ENCODE assay signal across 12 cellular contexts in the genomic region with DNA sequence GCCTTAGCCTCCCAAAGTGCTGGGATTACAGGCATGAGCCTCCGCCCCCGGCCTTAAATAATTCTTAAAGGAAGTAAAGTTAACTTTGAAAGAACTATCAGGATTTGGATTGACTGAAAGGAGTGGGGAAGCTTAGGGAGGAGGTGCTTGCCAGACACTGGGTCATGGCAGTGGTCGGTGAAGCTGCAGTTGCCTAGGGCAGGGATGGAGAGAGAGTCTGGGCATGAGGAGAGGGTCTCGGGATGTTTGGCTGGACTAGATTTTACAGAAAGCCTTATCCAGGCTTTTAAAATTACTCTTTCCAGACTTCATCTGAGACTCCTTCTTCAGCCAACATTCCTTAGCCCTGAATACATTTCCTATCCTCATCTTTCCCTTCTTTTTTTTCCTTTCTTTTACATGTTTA. TPM values are rescaled to one million over a fixed set of nuclear protein-coding genes. Genes with fewer than 3 reads are reported as not detected.
DNase-seq lines count a peak whose midpoint lies in the region; ATAC-seq, FAIRE-seq and TF ChIP-seq lines count a peak whose summit lies in the region.
"Had no signal": no experiment of that assay in that cellular context is flagged by ENCODE, and none has a peak within 500 bp of the region (broad histone marks: within the 10 kb centered on the region; RNA-seq: fewer than 3 reads in every experiment).

No MANE protein-coding gene starts in this region.

- peak overlapping the region; percentile 100 for H4K8ac ChIP-seq in trophoblast cell (ENCODE audit: low read depth, low read length)

- H3K4ac ChIP-seq in trophoblast cell (ENCODE audit: low read depth, low read length), result peak overlapping the region; percentile 100

- TF ChIP-seq CTCF in A549 (IDR thresholded peaks at IDR 0.05) (no peak), WI38 (IDR thresholded peaks at IDR 0.05; ENCODE audit: low read depth, low read length) (no peak), fibroblast of the aortic adventitia (IDR thresholded peaks at IDR 0.05; ENCODE audit: insufficient read depth, low read length) (no peak)

- H3K9me3 ChIP-seq in A549 (no peaks in the 10 kb centered on the region; the same call in 2 of the 3 replicates), trophoblast cell (ENCODE audit: insufficient read depth, low read depth, low read length) (no peaks in the 10 kb centered on the region)
- H3K9me3 ChIP-seq: neutrophil had no signal

- TF ChIP-seq POLR2A in A549 (IDR thresholded peaks at IDR 0.05; ENCODE audit: low read length), result no peak

- peaks cover 8% of the 10 kb centered on the region for H3K79me2 ChIP-seq in trophoblast cell (ENCODE audit: control insufficient read depth, insufficient read depth, low read length, poor library complexity)

- peak overlapping the region; percentile 100 for H2AK5ac ChIP-seq in trophoblast cell (ENCODE audit: low read length)

- CTCF ChIA-PET in A549 (lab: Yijun Ruan, JAX), result interaction anchor here (1.5 to 1.6 kb wide), 2 partner anchors 11 to 15 kb away, joined by 3 to 8 read pairs; no protein-coding TSS in a partner anchor

- DNase-seq in A549 (ENCODE audit: low read depth in 1 of 2, low spot score in 1 of 2) (no peak), fibroblast of the aortic adventitia (ENCODE audit: low read depth) (no peak), trophoblast cell (no peak), NCI-H2227 treated with DMSO at 0.1 percent for 48 hours (lab: John Stamatoyannopoulos, UW) (no peak), OCI-M2 (lab: John Stamatoyannopoulos, UW; ENCODE audit: unreplicated experiment) (no peak), islet precursor cell (no peak)
- DNase-seq: Kasumi-1, NCI-H69 had no signal

- no peak for ATAC-seq in A549
- no peak for ATAC-seq in HG02885 (IDR thresholded peaks at IDR 0.05; ENCODE audit: poor library complexity, unreplicated experiment)

- peaks cover 43% of the 10 kb centered on the region for H3K79me1 ChIP-seq in trophoblast cell (ENCODE audit: low read length)

- peak overlapping the region; percentile 94 for H3K4me2 ChIP-seq in A549
- peak overlapping the region; percentile 2 for H3K4me2 ChIP-seq in trophoblast cell (ENCODE audit: low read length)

- peak overlapping the region; percentile 100 for H4K91ac ChIP-seq in trophoblast cell (ENCODE audit: low read depth, low read length)

- TF ChIP-seq EP300 in A549 (IDR thresholded peaks at IDR 0.05), result no peak

- H3K4me1 ChIP-seq in A549, result peaks cover 53% of the 10 kb centered on the region
- H3K4me1 ChIP-seq in trophoblast cell (ENCODE audit: control insufficient read depth in 1 of 2, insufficient read depth in 2 of 2, low read length in 2 of 2), result peaks cover 23 to 24% of the 10 kb centered on the region in 2 experiments

- no peaks in the 10 kb centered on the region for H3K27me3 ChIP-seq in trophoblast cell (ENCODE audit: insufficient read depth, low read length)
- H3K27me3 ChIP-seq: cardiac muscle cell, neutrophil had no signal

- POLR2A ChIA-PET in A549 (lab: Yijun Ruan, JAX), result interaction anchor here (0.6 to 1.9 kb wide), 12 partner anchors 8 to 1121 kb away, joined by 3 to 15 read pairs (median 6); a partner anchor contains a TSS

- peak overlapping the region; percentile 100 for H2BK12ac ChIP-seq in trophoblast cell (ENCODE audit: low read length)

- H3K4me3 ChIP-seq in A549 (peak overlapping the region; percentile 75), WI38 (ENCODE audit: low read depth, low read length) (peak overlapping the region; percentile 80), fibroblast of the aortic adventitia (ENCODE audit: low read depth, low read length) (peak overlapping the region; percentile 87), trophoblast cell (ENCODE audit: low read depth, low read length) (no peak overlapping the region)
- H3K4me3 ChIP-seq: cardiac muscle cell had no signal

- H3K36me3 ChIP-seq in trophoblast cell (ENCODE audit: control insufficient read depth in 1 of 2, insufficient read depth in 2 of 2, low read length in 2 of 2), result peaks cover 1 to 4% of the 10 kb centered on the region in 2 experiments
- H3K36me3 ChIP-seq: cardiac muscle cell, neutrophil had no signal

- no peak for TF ChIP-seq RAD21 in A549 (conservative IDR thresholded peaks at IDR 0.05 in 1 of 2, IDR thresholded peaks at IDR 0.05 in 1 of 2)

- H2BK120ac ChIP-seq in trophoblast cell (ENCODE audit: insufficient read depth, low read length, poor library complexity), result peak overlapping the region; percentile 100

- H3K14ac ChIP-seq in trophoblast cell (ENCODE audit: low read length), result peak overlapping the region; percentile 100

- peak overlapping the region; percentile 98 for H4K12ac ChIP-seq in trophoblast cell (ENCODE audit: low read depth, low read length)

- FAIRE-seq in A549 (lab: Jason Lieb, UNC), result no peak

- H3K18ac ChIP-seq in trophoblast cell (ENCODE audit: low read length), result peak overlapping the region; percentile 100

- no peak overlapping the region for H3K23ac ChIP-seq in trophoblast cell (ENCODE audit: low read length)

- WGBS in A549 (ENCODE audit: missing lambda C conversion rate), result 4% methylated on average over 4 of the region's 4 CpGs
- WGBS in trophoblast cell (ENCODE audit: extremely low coverage, insufficient coverage, insufficient read length), result no CpG with 5 or more reads among the region's 4 CpGs

- peak overlapping the region; percentile 87 for H2AFZ ChIP-seq in trophoblast cell (ENCODE audit: insufficient read depth, low read length, poor library complexity)

- peak overlapping the region; percentile 100 for H3K27ac ChIP-seq in A549
- H3K27ac ChIP-seq in trophoblast cell (ENCODE audit: low read depth, low read length), result peak overlapping the region; percentile 100
- H3K27ac ChIP-seq: cardiac muscle cell, neutrophil had no signal

- peak overlapping the region; percentile 100 for H2BK5ac ChIP-seq in trophoblast cell (ENCODE audit: low read depth, low read length, poor library complexity)

- H3K9ac ChIP-seq in trophoblast cell (ENCODE audit: low read length), result no peak overlapping the region

TF ChIP-seq in A549, 52 proteins besides CTCF, POLR2A, EP300 and RAD21:
- TF ChIP-seq ZNF302 (CRISPR knock-in tag; IDR thresholded peaks at IDR 0.05) (no peak), HEYL (CRISPR knock-in tag; IDR thresholded peaks at IDR 0.05) (no peak), MYC (IDR thresholded peaks at IDR 0.05; ENCODE audit: borderline replicate concordance, low read length) (no peak), EHF (CRISPR knock-in tag; IDR thresholded peaks at IDR 0.05) (no peak), HDAC2 (IDR thresholded peaks at IDR 0.05) (no peak), MAZ (IDR thresholded peaks at IDR 0.05; ENCODE audit: borderline replicate concordance, low read depth, low read length) (no peak), EHMT2 (IDR thresholded peaks at IDR 0.05; ENCODE audit: low read depth) (no peak), RCOR1 (IDR thresholded peaks at IDR 0.05; ENCODE audit: low read depth, low read length) (no peak), FOSB (CRISPR knock-in tag; IDR thresholded peaks at IDR 0.05) (0 out of 2 replicates have a peak, but pooled peaks have one; percentile 48), NR3C1 (IDR thresholded peaks at IDR 0.05) (no peak), RFX5 (IDR thresholded peaks at IDR 0.05) (no peak), TP53 (CRISPR knock-in tag; IDR thresholded peaks at IDR 0.05) (0 out of 2 replicates have a peak, but pooled peaks have one; percentile 11), HOXB5 (CRISPR knock-in tag; IDR thresholded peaks at IDR 0.05) (no peak), MAFK (IDR thresholded peaks at IDR 0.05; ENCODE audit: partially characterized antibody) (no peak), HOXA7 (CRISPR knock-in tag; IDR thresholded peaks at IDR 0.05) (peak; percentile 12; the same call in 1 of the 2 replicates), TFCP2L1 (CRISPR knock-in tag; IDR thresholded peaks at IDR 0.05) (0 out of 2 replicates have a peak, but pooled peaks have one; percentile 20), RARB (CRISPR knock-in tag; IDR thresholded peaks at IDR 0.05) (peak; percentile 63; the same call in 1 of the 2 replicates), NFE2L2 (conservative IDR thresholded peaks at IDR 0.05; ENCODE audit: low read length) (no peak), ZC3H11A (IDR thresholded peaks at IDR 0.05) (no peak), FOSL2 (IDR thresholded peaks at IDR 0.05) (no peak), FOSL2 (CRISPR knock-in tag; IDR thresholded peaks at IDR 0.05) (no peak), JUN (IDR thresholded peaks at IDR 0.05) (no peak)
- TF ChIP-seq, protein P1, sequence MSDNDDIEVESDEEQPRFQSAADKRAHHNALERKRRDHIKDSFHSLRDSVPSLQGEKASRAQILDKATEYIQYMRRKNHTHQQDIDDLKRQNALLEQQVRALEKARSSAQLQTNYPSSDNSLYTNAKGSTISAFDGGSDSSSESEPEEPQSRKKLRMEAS (IDR thresholded peaks at IDR 0.05), result no peak
- TF ChIP-seq, protein P2, sequence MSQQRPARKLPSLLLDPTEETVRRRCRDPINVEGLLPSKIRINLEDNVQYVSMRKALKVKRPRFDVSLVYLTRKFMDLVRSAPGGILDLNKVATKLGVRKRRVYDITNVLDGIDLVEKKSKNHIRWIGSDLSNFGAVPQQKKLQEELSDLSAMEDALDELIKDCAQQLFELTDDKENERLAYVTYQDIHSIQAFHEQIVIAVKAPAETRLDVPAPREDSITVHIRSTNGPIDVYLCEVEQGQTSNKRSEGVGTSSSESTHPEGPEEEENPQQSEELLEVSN (IDR thresholded peaks at IDR 0.05; ENCODE audit: borderline replicate concordance, low read depth), result no peak
- TF ChIP-seq, protein P3, sequence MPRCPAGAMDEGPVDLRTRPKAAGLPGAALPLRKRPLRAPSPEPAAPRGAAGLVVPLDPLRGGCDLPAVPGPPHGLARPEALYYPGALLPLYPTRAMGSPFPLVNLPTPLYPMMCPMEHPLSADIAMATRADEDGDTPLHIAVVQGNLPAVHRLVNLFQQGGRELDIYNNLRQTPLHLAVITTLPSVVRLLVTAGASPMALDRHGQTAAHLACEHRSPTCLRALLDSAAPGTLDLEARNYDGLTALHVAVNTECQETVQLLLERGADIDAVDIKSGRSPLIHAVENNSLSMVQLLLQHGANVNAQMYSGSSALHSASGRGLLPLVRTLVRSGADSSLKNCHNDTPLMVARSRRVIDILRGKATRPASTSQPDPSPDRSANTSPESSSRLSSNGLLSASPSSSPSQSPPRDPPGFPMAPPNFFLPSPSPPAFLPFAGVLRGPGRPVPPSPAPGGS (IDR thresholded peaks at IDR 0.05), result no peak

RNA-seq across cellular contexts. Expression of a gene that starts 0.5 kb away (rescaled TPM):
- polyA plus RNA-seq in A549 (2011; rRNA removed) (285 and 296 TPM in 2 replicates), A549 (2017; fragmentation: RNase III; extraction: RNeasy Plus Mini Kit Qiagen cat#74134 plus additional on column Dnase treatment) (295 to 421 TPM (median 390 TPM) in 3 replicates)
- polyA plus RNA-seq in A549 (2012; cell fraction: cytosol; rRNA removed), result 196 and 199 TPM in 2 replicates
- 179 and 198 TPM in 2 replicates for polyA plus RNA-seq in A549 (2012; cell fraction: nucleus; rRNA removed)
- polyA minus RNA-seq in A549 (2011; rRNA and poly(A)+ RNA removed), result 123 and 152 TPM in 2 replicates
- 178 and 2,246 TPM in 2 replicates for total RNA-seq in fibroblast of the aortic adventitia (ENCODE audit: low replicate concordance)
- 34.8 and 37.8 TPM in 2 replicates for polyA plus RNA-seq in trophoblast cell (2013)
- total RNA-seq: cardiac muscle cell had no signal
